In the genomic region with DNA sequence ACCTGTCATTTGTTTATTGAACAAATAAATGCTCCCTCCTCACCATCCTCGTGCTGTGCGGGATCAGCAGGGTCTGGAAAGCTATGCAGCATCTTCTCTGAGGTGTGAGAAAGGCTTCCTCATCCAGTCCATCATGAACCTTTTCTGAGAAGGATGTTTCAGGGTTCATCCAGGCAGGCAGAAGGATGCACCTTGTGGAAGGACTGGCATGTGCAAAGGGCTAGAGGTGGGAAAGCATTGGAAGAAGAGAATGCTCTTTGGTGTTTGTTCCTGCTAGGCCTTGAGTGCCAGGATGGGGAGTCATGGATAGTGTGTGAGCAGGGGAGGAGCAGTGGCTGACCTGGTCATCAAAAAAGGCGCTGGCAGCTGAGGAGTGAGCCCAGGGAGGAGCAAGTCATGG, we compare ENCODE assay signal across 20 cellular contexts. TPM values are rescaled to one million over a fixed set of nuclear protein-coding genes. Genes with fewer than 3 reads are reported as not detected.
DNase-seq lines count a peak whose midpoint lies in the region; ATAC-seq, FAIRE-seq and TF ChIP-seq lines count a peak whose summit lies in the region.
"Had no signal": no experiment of that assay in that cellular context is flagged by ENCODE, and none has a peak within 500 bp of the region (broad histone marks: within the 10 kb centered on the region; RNA-seq: fewer than 3 reads in every experiment).

No MANE protein-coding gene starts in this region.

- H3K4me3 Mint-ChIP-seq in brain (peak overlapping the region in 1 of 5 experiments; percentile 36), mesothelial cell of epicardium (no peak overlapping the region)
- H3K4me3 Mint-ChIP-seq: CD4-positive, alpha-beta T cell; H9; HFFc6 had no signal

- peaks cover 3 to 24% (median 6%) of the 10 kb centered on the region in 5 experiments for H3K9me3 Mint-ChIP-seq in brain
- H3K9me3 Mint-ChIP-seq in mesothelial cell of epicardium = peaks cover 8% of the 10 kb centered on the region
- H3K9me3 Mint-ChIP-seq: CD4-positive, alpha-beta T cell had no signal

- no peak for TF ChIP-seq RAD21 in HepG2 (CRISPR knock-in tag; IDR thresholded peaks at IDR 0.05)

- H3K4me1 ChIP-seq in HepG2 (ENCODE audit: insufficient read depth, low read length) = peaks cover 44% of the 10 kb centered on the region
- H3K4me1 ChIP-seq in right lobe of liver = peaks cover 0 to 9% (median 0%) of the 10 kb centered on the region in 4 donors

- TF ChIP-seq CTCF in HepG2 (CRISPR knock-in tag; IDR thresholded peaks at IDR 0.05) (no peak), right lobe of liver (IDR thresholded peaks at IDR 0.05) (no peak), brain (conservative IDR thresholded peaks at IDR 0.05) (no peak), mesothelial cell of epicardium (IDR thresholded peaks at IDR 0.05; ENCODE audit: unreplicated experiment) (no peak)

- TF ChIP-seq POLR2A in HepG2 (IDR thresholded peaks at IDR 0.05; ENCODE audit: insufficient read depth in 1 of 2, low read depth in 2 of 2, low read length in 2 of 2) (no peak), right lobe of liver (IDR thresholded peaks at IDR 0.05) (no peak)

- H3K27me3 ChIP-seq in HepG2 (ENCODE audit: control insufficient read depth in 1 of 2, insufficient read depth in 2 of 2, low read length in 2 of 2) (no peaks in the 10 kb centered on the region), right lobe of liver (peaks cover 7 to 8% of the 10 kb centered on the region in 2 donors)

- H3K9me3 ChIP-seq in HepG2 (ENCODE audit: low read length) (0 out of 2 replicates have a peak, but pooled peaks cover 4% of the 10 kb centered on the region), right lobe of liver (no peaks in the 10 kb centered on the region)

- intact Hi-C loops in HepG2 (cut with micrococcal nuclease; ENCODE audit: unreplicated experiment) = no loop called here
- intact Hi-C loops in right lobe of liver (cut with DNase I) = no loop called here

- DNase-seq in HepG2 (ENCODE audit: low spot score) (no peak), right lobe of liver (no peak), mesothelial cell of epicardium (ENCODE audit: low spot score in 2 of 2, unreplicated experiment in 2 of 2) (no peak), NCI-H82 treated with DMSO at 0.1 percent for 48 hours (lab: John Stamatoyannopoulos, UW; ENCODE audit: unreplicated experiment) (no peak)
- DNase-seq: 8988T; ACHN; C1 segment of cervical spinal cord; Calu3; CD4-positive, alpha-beta T cell; DMS 273 treated with DMSO at 0.1 percent for 48 hours; GOT3; H9; HFFc6; IMR-90 had no signal

- CTCF ChIA-PET in HepG2 (lab: Yijun Ruan, JAX; ENCODE audit: low intra/inter-chr PET ratio, low total read pairs) = interaction anchor here (1.3 kb wide), 1 partner anchor 8 kb away, joined by 3 read pairs; no protein-coding TSS in a partner anchor

- no peak overlapping the region for H2AFZ ChIP-seq in HepG2 (ENCODE audit: low read length)

- TF ChIP-seq EP300 in HepG2 (IDR thresholded peaks at IDR 0.05; ENCODE audit: low read depth in 2 of 2, low read length in 2 of 2) = no peak
- TF ChIP-seq EP300 in HepG2 (CRISPR knock-in tag; IDR thresholded peaks at IDR 0.05; ENCODE audit: borderline replicate concordance) = no peak

- 76% methylated on average over 3 of the region's 3 CpGs for WGBS in HepG2 (ENCODE audit: low lambda C conversion rate)
- WGBS in right lobe of liver (ENCODE audit: insufficient coverage, low coverage, low lambda C conversion rate, missing lambda C conversion rate) = 79% methylated on average over 2 of the region's 3 CpGs

- no peak overlapping the region for H3K4me2 ChIP-seq in HepG2 (ENCODE audit: low read depth, low read length)

- H3K27ac ChIP-seq in HepG2 (ENCODE audit: extremely low read length, insufficient read depth, low read length) = no peak overlapping the region
- H3K27ac ChIP-seq in right lobe of liver = no peak overlapping the region

- no TSS peak for BruUV-seq in HepG2 (replicated peaks; lab: Mats Ljungman, UMichigan)

- POLR2A ChIA-PET in HepG2 (lab: Yijun Ruan, JAX) = no interaction called here

- H3K27me3 Mint-ChIP-seq in brain (peaks cover 3% of the 10 kb centered on the region), mesothelial cell of epicardium (ENCODE audit: low read depth) (no peaks in the 10 kb centered on the region)

- FAIRE-seq in HepG2 (lab: Jason Lieb, UNC) = no peak
- FAIRE-seq: GM12878 had no signal

- no peaks in the 10 kb centered on the region for H3K79me2 ChIP-seq in HepG2 (ENCODE audit: insufficient read depth, low read length)

- H3K9ac ChIP-seq in HepG2 (ENCODE audit: insufficient read depth, low read depth, low read length) = no peak overlapping the region

- in situ Hi-C loops in HepG2 (cut with HindIII; ENCODE audit: extremely low pct_ligation_motif_present, low pct_unique_long_range_greater_than_20kb) = no loop called here

- no peaks in the 10 kb centered on the region for H3K36me3 ChIP-seq in HepG2 (replicated peaks in 1 of 2; ENCODE audit: control insufficient read depth in 1 of 2, insufficient read depth in 2 of 2, low read length in 2 of 2)
- no peaks in the 10 kb centered on the region for H3K36me3 ChIP-seq in right lobe of liver

- H4K20me1 ChIP-seq in HepG2 (ENCODE audit: insufficient read depth, low read length) = no peaks in the 10 kb centered on the region

- H3K27ac Mint-ChIP-seq in brain = peak overlapping the region in 4 of 5 experiments; percentile 15 to 95 (median 32)
- peak overlapping the region; percentile 25 for H3K27ac Mint-ChIP-seq in mesothelial cell of epicardium
- H3K27ac Mint-ChIP-seq: CD4-positive, alpha-beta T cell; HFFc6 had no signal

- H3K4me3 ChIP-seq in HepG2 (replicated peaks in 1 of 3; ENCODE audit: insufficient read depth in 1 of 3, low read depth in 2 of 3, low read length in 3 of 3) (no peak overlapping the region), right lobe of liver (no peak overlapping the region)
- H3K4me3 ChIP-seq: GM12878 had no signal

- H3K36me3 Mint-ChIP-seq in brain (peaks cover 53% of the 10 kb centered on the region), mesothelial cell of epicardium (peaks cover 11% of the 10 kb centered on the region)

- peaks cover 40% of the 10 kb centered on the region for H3K4me1 Mint-ChIP-seq in brain
- H3K4me1 Mint-ChIP-seq in mesothelial cell of epicardium = peaks cover 14% of the 10 kb centered on the region

- ATAC-seq in HepG2 (no peak), right lobe of liver (no peak), GM21423 (IDR thresholded peaks at IDR 0.05; ENCODE audit: unreplicated experiment) (no peak), GM21515 (IDR thresholded peaks at IDR 0.05; ENCODE audit: unreplicated experiment) (no peak), HG03442 (IDR thresholded peaks at IDR 0.05; ENCODE audit: unreplicated experiment) (no peak)
- ATAC-seq: GM12878 had no signal

RNA-seq across cellular contexts. Expression of gene PALM, which starts 6.6 kb away (rescaled TPM):
- total RNA-seq in HepG2 (2016; rRNA removed; fragmentation: Illumina TruSeq; extraction: Trizol) (9.7 and 10.8 TPM in 2 replicates), right lobe of liver (10 to 100 TPM in 2 of 6 experiments, 1 to 10 TPM in 4; 4.6 to 12.7 (median 7.1) TPM), mesothelial cell of epicardium (80.5 to 87.1 TPM (median 86.9 TPM) in 3 replicates)
- 8.3 and 10.1 TPM in 2 replicates for total RNA-seq in HepG2 (2016; cell fraction: cytosol; rRNA removed; fragmentation: Illumina TruSeq; extraction: Trizol; ENCODE audit: low read depth)
- 6.4 and 11.8 TPM in 2 replicates for total RNA-seq in HepG2 (2016; cell fraction: insoluble cytoplasmic fraction; rRNA removed; fragmentation: Illumina TruSeq; extraction: Trizol)
- 16.6 and 19.9 TPM in 2 replicates for total RNA-seq in HepG2 (2016; cell fraction: membrane; rRNA removed; fragmentation: Illumina TruSeq; extraction: Trizol)
- 6.7 and 6.9 TPM in 2 replicates for total RNA-seq in HepG2 (2016; cell fraction: nucleus; rRNA removed; fragmentation: Illumina TruSeq; extraction: Trizol)
- polyA plus RNA-seq in HepG2 (2011; rRNA removed) (4.0 and 5.4 TPM in 2 replicates), brain (ENCODE audit: insufficient read depth, low read depth, low replicate concordance) (384 TPM)
- polyA plus RNA-seq in HepG2 (2011; cell fraction: cytosol; rRNA removed) = 3.7 and 4.7 TPM in 2 replicates
- 6.0 and 7.8 TPM in 2 replicates for polyA plus RNA-seq in HepG2 (2011; cell fraction: nucleus; rRNA removed)
- 12.4 and 19.1 TPM in 2 replicates for polyA plus RNA-seq in HepG2 (2012)
- 9.4 and 11.9 TPM in 2 replicates for polyA plus RNA-seq in HepG2 (2016; cell fraction: cytosol; fragmentation: Illumina TruSeq; extraction: Trizol; ENCODE audit: low read depth)
- polyA plus RNA-seq in HepG2 (2016; cell fraction: insoluble cytoplasmic fraction; fragmentation: Illumina TruSeq; extraction: Trizol; ENCODE audit: low read depth) = 15.1 and 19.3 TPM in 2 replicates
- 19.1 and 21.1 TPM in 2 replicates for polyA plus RNA-seq in HepG2 (2016; cell fraction: membrane; fragmentation: Illumina TruSeq; extraction: Trizol; ENCODE audit: low read depth)
- 18.9 and 19.6 TPM in 2 replicates for polyA plus RNA-seq in HepG2 (2016; cell fraction: nucleus; fragmentation: Illumina TruSeq; extraction: Trizol; ENCODE audit: insufficient read depth, low read depth)
- 1.1 and 5.2 TPM in 2 replicates for polyA minus RNA-seq in HepG2 (2011; rRNA and poly(A)+ RNA removed; ENCODE audit: low replicate concordance)
- polyA minus RNA-seq in HepG2 (2011; cell fraction: cytosol; rRNA and poly(A)+ RNA removed) = 5.4 and 5.6 TPM in 2 replicates
- polyA minus RNA-seq in HepG2 (2011; cell fraction: nucleus; rRNA and poly(A)+ RNA removed) = 2.2 TPM in 2 replicates
- total RNA-seq: CD4-positive, alpha-beta T cell had no signal

RNA-seq across cellular contexts. Expression of gene PRSS57, which starts 20.1 kb away (rescaled TPM):
- not detected in 2 replicates for total RNA-seq in HepG2 (2016; rRNA removed; fragmentation: Illumina TruSeq; extraction: Trizol)
- total RNA-seq in HepG2 (2016; cell fraction: cytosol; rRNA removed; fragmentation: Illumina TruSeq; extraction: Trizol; ENCODE audit: low read depth) = not detected in 2 replicates
- total RNA-seq in HepG2 (2016; cell fraction: insoluble cytoplasmic fraction; rRNA removed; fragmentation: Illumina TruSeq; extraction: Trizol) = not detected in 2 replicates
- total RNA-seq in HepG2 (2016; cell fraction: membrane; rRNA removed; fragmentation: Illumina TruSeq; extraction: Trizol) = not detected in 2 replicates
- not detected in 2 replicates for total RNA-seq in HepG2 (2016; cell fraction: nucleus; rRNA removed; fragmentation: Illumina TruSeq; extraction: Trizol)
- 0.12 and 0.20 TPM in 2 replicates for polyA plus RNA-seq in HepG2 (2011; rRNA removed)
- polyA plus RNA-seq in HepG2 (2011; cell fraction: cytosol; rRNA removed) = 0.10 and 0.20 TPM in 2 replicates
- not detected in 2 replicates for polyA plus RNA-seq in HepG2 (2011; cell fraction: nucleus; rRNA removed)
- polyA plus RNA-seq in HepG2 (2012) = 0.13 and 0.16 TPM in 2 replicates
- polyA plus RNA-seq in HepG2 (2016; cell fraction: cytosol; fragmentation: Illumina TruSeq; extraction: Trizol; ENCODE audit: low read depth) = not detected in 2 replicates
- not detected in 2 replicates for polyA plus RNA-seq in HepG2 (2016; cell fraction: insoluble cytoplasmic fraction; fragmentation: Illumina TruSeq; extraction: Trizol; ENCODE audit: low read depth)
- polyA plus RNA-seq in HepG2 (2016; cell fraction: membrane; fragmentation: Illumina TruSeq; extraction: Trizol; ENCODE audit: low read depth) = not detected in 2 replicates
- not detected in 2 replicates for polyA plus RNA-seq in HepG2 (2016; cell fraction: nucleus; fragmentation: Illumina TruSeq; extraction: Trizol; ENCODE audit: insufficient read depth, low read depth)
- polyA minus RNA-seq in HepG2 (2011; rRNA and poly(A)+ RNA removed; ENCODE audit: low replicate concordance) = not detected in 2 replicates
- polyA minus RNA-seq in HepG2 (2011; cell fraction: cytosol; rRNA and poly(A)+ RNA removed) = not detected in 2 replicates
- not detected in 2 replicates for polyA minus RNA-seq in HepG2 (2011; cell fraction: nucleus; rRNA and poly(A)+ RNA removed)
- total RNA-seq in right lobe of liver = under 1 TPM in 1 of 6 experiments, not detected in 5; 0.20 TPM
- polyA plus RNA-seq in brain (ENCODE audit: insufficient read depth, low read depth, low replicate concordance) = not detected
- total RNA-seq in mesothelial cell of epicardium = not detected in 3 replicates
- total RNA-seq: Calu3; CD4-positive, alpha-beta T cell; Daoy; GM12878; H9; HFFc6; IMR-90 had no signal
- polyA plus RNA-seq: GM12878, IMR-90 had no signal

RNA-seq across cellular contexts. Expression of gene MISP, which starts 35.6 kb away (rescaled TPM):
- 1.1 and 1.3 TPM in 2 replicates for total RNA-seq in HepG2 (2016; rRNA removed; fragmentation: Illumina TruSeq; extraction: Trizol)
- total RNA-seq in HepG2 (2016; cell fraction: cytosol; rRNA removed; fragmentation: Illumina TruSeq; extraction: Trizol; ENCODE audit: low read depth) = 0.30 and 0.35 TPM in 2 replicates
- 0.77 and 1.3 TPM in 2 replicates for total RNA-seq in HepG2 (2016; cell fraction: insoluble cytoplasmic fraction; rRNA removed; fragmentation: Illumina TruSeq; extraction: Trizol)
- total RNA-seq in HepG2 (2016; cell fraction: membrane; rRNA removed; fragmentation: Illumina TruSeq; extraction: Trizol) = 0.77 and 0.96 TPM in 2 replicates
- total RNA-seq in HepG2 (2016; cell fraction: nucleus; rRNA removed; fragmentation: Illumina TruSeq; extraction: Trizol) = 0.78 and 0.99 TPM in 2 replicates
- polyA plus RNA-seq in HepG2 (2011; rRNA removed) = 0.67 and 0.71 TPM in 2 replicates
- 0.53 and 0.71 TPM in 2 replicates for polyA plus RNA-seq in HepG2 (2011; cell fraction: cytosol; rRNA removed)
- 0.81 and 0.85 TPM in 2 replicates for polyA plus RNA-seq in HepG2 (2011; cell fraction: nucleus; rRNA removed)
- polyA plus RNA-seq in HepG2 (2012) = 2.1 and 3.1 TPM in 2 replicates
- 0.23 and 0.32 TPM in 2 replicates for polyA plus RNA-seq in HepG2 (2016; cell fraction: cytosol; fragmentation: Illumina TruSeq; extraction: Trizol; ENCODE audit: low read depth)
- polyA plus RNA-seq in HepG2 (2016; cell fraction: insoluble cytoplasmic fraction; fragmentation: Illumina TruSeq; extraction: Trizol; ENCODE audit: low read depth) = 1.2 and 1.5 TPM in 2 replicates
- polyA plus RNA-seq in HepG2 (2016; cell fraction: membrane; fragmentation: Illumina TruSeq; extraction: Trizol; ENCODE audit: low read depth) = 0.40 and 0.79 TPM in 2 replicates
- polyA plus RNA-seq in HepG2 (2016; cell fraction: nucleus; fragmentation: Illumina TruSeq; extraction: Trizol; ENCODE audit: insufficient read depth, low read depth) = 1.2 and 1.6 TPM in 2 replicates
- 1.2 and 37.0 TPM in 2 replicates for polyA minus RNA-seq in HepG2 (2011; rRNA and poly(A)+ RNA removed; ENCODE audit: low replicate concordance)
- 0.62 and 0.99 TPM in 2 replicates for polyA minus RNA-seq in HepG2 (2011; cell fraction: cytosol; rRNA and poly(A)+ RNA removed)
- 0.37 and 0.39 TPM in 2 replicates for polyA minus RNA-seq in HepG2 (2011; cell fraction: nucleus; rRNA and poly(A)+ RNA removed)
- under 1 TPM in 1 of 6 experiments, not detected in 5; 0.09 TPM for total RNA-seq in right lobe of liver
- 24.7 TPM for polyA plus RNA-seq in brain (ENCODE audit: insufficient read depth, low read depth, low replicate concordance)
- 1.4 to 2.2 TPM (median 1.5 TPM) in 3 replicates for total RNA-seq in mesothelial cell of epicardium
- total RNA-seq: CD4-positive, alpha-beta T cell; GM12878; IMR-90 had no signal
- polyA plus RNA-seq: GM12878, IMR-90 had no signal

RNA-seq across cellular contexts. Expression of gene FSTL3, which starts 39.2 kb away (rescaled TPM):
- total RNA-seq in HepG2 (2016; rRNA removed; fragmentation: Illumina TruSeq; extraction: Trizol) (5.8 and 13.5 TPM in 2 replicates), right lobe of liver (10 to 100 TPM in 3 of 6 experiments, 1 to 10 TPM in 3; 4.2 to 18.7 (median 10.4) TPM), mesothelial cell of epicardium (64.1 to 65.5 TPM (median 64.6 TPM) in 3 replicates)
- total RNA-seq in HepG2 (2016; cell fraction: cytosol; rRNA removed; fragmentation: Illumina TruSeq; extraction: Trizol; ENCODE audit: low read depth) = 3.3 and 3.8 TPM in 2 replicates
- 4.6 and 14.2 TPM in 2 replicates for total RNA-seq in HepG2 (2016; cell fraction: insoluble cytoplasmic fraction; rRNA removed; fragmentation: Illumina TruSeq; extraction: Trizol)
- 7.0 and 8.2 TPM in 2 replicates for total RNA-seq in HepG2 (2016; cell fraction: membrane; rRNA removed; fragmentation: Illumina TruSeq; extraction: Trizol)
- total RNA-seq in HepG2 (2016; cell fraction: nucleus; rRNA removed; fragmentation: Illumina TruSeq; extraction: Trizol) = 11.9 and 15.2 TPM in 2 replicates
- polyA plus RNA-seq in HepG2 (2011; rRNA removed) (15.6 and 30.9 TPM in 2 replicates), brain (ENCODE audit: insufficient read depth, low read depth, low replicate concordance) (10.9 TPM)
- polyA plus RNA-seq in HepG2 (2011; cell fraction: cytosol; rRNA removed) = 24.5 and 32.7 TPM in 2 replicates
- polyA plus RNA-seq in HepG2 (2011; cell fraction: nucleus; rRNA removed) = 151 and 166 TPM in 2 replicates
- 19.0 and 28.0 TPM in 2 replicates for polyA plus RNA-seq in HepG2 (2012)
- polyA plus RNA-seq in HepG2 (2016; cell fraction: cytosol; fragmentation: Illumina TruSeq; extraction: Trizol; ENCODE audit: low read depth) = 3.1 and 4.0 TPM in 2 replicates
- 6.4 and 7.0 TPM in 2 replicates for polyA plus RNA-seq in HepG2 (2016; cell fraction: insoluble cytoplasmic fraction; fragmentation: Illumina TruSeq; extraction: Trizol; ENCODE audit: low read depth)
- 5.8 and 6.2 TPM in 2 replicates for polyA plus RNA-seq in HepG2 (2016; cell fraction: membrane; fragmentation: Illumina TruSeq; extraction: Trizol; ENCODE audit: low read depth)
- 30.9 and 40.0 TPM in 2 replicates for polyA plus RNA-seq in HepG2 (2016; cell fraction: nucleus; fragmentation: Illumina TruSeq; extraction: Trizol; ENCODE audit: insufficient read depth, low read depth)
- 28.2 and 70.2 TPM in 2 replicates for polyA minus RNA-seq in HepG2 (2011; rRNA and poly(A)+ RNA removed; ENCODE audit: low replicate concordance)
- 10.6 and 21.0 TPM in 2 replicates for polyA minus RNA-seq in HepG2 (2011; cell fraction: cytosol; rRNA and poly(A)+ RNA removed)
- polyA minus RNA-seq in HepG2 (2011; cell fraction: nucleus; rRNA and poly(A)+ RNA removed) = 6.8 and 7.9 TPM in 2 replicates

RNA-seq across cellular contexts. Expression of gene RNF126, which starts 52.3 kb away (rescaled TPM):
- total RNA-seq in HepG2 (2016; rRNA removed; fragmentation: Illumina TruSeq; extraction: Trizol) (18.5 and 34.0 TPM in 2 replicates), right lobe of liver (10 to 100 TPM; 18.3 to 85.0 (median 28.8) TPM), mesothelial cell of epicardium (41.6 to 47.3 TPM (median 47.1 TPM) in 3 replicates)
- 60.7 and 62.9 TPM in 2 replicates for total RNA-seq in HepG2 (2016; cell fraction: cytosol; rRNA removed; fragmentation: Illumina TruSeq; extraction: Trizol; ENCODE audit: low read depth)
- 14.0 and 32.5 TPM in 2 replicates for total RNA-seq in HepG2 (2016; cell fraction: insoluble cytoplasmic fraction; rRNA removed; fragmentation: Illumina TruSeq; extraction: Trizol)
- total RNA-seq in HepG2 (2016; cell fraction: membrane; rRNA removed; fragmentation: Illumina TruSeq; extraction: Trizol) = 51.8 and 70.5 TPM in 2 replicates
- total RNA-seq in HepG2 (2016; cell fraction: nucleus; rRNA removed; fragmentation: Illumina TruSeq; extraction: Trizol) = 20.4 and 26.7 TPM in 2 replicates
- polyA plus RNA-seq in HepG2 (2011; rRNA removed) (23.2 and 24.6 TPM in 2 replicates), brain (ENCODE audit: insufficient read depth, low read depth, low replicate concordance) (58.5 TPM)
- polyA plus RNA-seq in HepG2 (2011; cell fraction: cytosol; rRNA removed) = 21.4 and 33.6 TPM in 2 replicates
- 96.9 and 98.7 TPM in 2 replicates for polyA plus RNA-seq in HepG2 (2011; cell fraction: nucleus; rRNA removed)
- 47.4 and 51.2 TPM in 2 replicates for polyA plus RNA-seq in HepG2 (2012)
- polyA plus RNA-seq in HepG2 (2016; cell fraction: cytosol; fragmentation: Illumina TruSeq; extraction: Trizol; ENCODE audit: low read depth) = 83.7 and 90.8 TPM in 2 replicates
- polyA plus RNA-seq in HepG2 (2016; cell fraction: insoluble cytoplasmic fraction; fragmentation: Illumina TruSeq; extraction: Trizol; ENCODE audit: low read depth) = 29.9 and 39.9 TPM in 2 replicates
- 79.7 and 88.6 TPM in 2 replicates for polyA plus RNA-seq in HepG2 (2016; cell fraction: membrane; fragmentation: Illumina TruSeq; extraction: Trizol; ENCODE audit: low read depth)
- polyA plus RNA-seq in HepG2 (2016; cell fraction: nucleus; fragmentation: Illumina TruSeq; extraction: Trizol; ENCODE audit: insufficient read depth, low read depth) = 75.9 and 77.0 TPM in 2 replicates
- 10.7 and 26.6 TPM in 2 replicates for polyA minus RNA-seq in HepG2 (2011; rRNA and poly(A)+ RNA removed; ENCODE audit: low replicate concordance)
- polyA minus RNA-seq in HepG2 (2011; cell fraction: cytosol; rRNA and poly(A)+ RNA removed) = 18.3 and 21.9 TPM in 2 replicates
- polyA minus RNA-seq in HepG2 (2011; cell fraction: nucleus; rRNA and poly(A)+ RNA removed) = 28.0 and 36.3 TPM in 2 replicates
